14 cellular contexts compared by ENCODE assay signal in the genomic region with DNA sequence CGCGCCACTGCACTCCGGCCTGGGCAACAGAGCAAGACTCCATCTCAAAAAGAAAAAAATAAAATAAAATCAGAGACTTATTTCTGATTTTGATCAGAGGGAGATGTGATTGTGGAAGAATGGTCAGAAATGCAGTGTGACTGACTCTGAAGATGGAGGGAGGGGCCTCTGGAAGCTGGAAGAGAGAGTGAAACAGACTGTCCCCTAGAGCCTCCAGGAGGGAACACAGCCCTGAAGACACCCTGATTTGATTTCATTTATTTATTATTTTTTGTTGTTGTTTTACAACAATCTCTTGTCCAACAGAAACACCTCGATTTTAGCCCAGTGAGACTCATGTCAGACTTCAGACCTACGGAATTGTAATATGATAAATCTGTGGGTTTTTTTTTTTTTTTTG. TPM values are rescaled to one million over a fixed set of nuclear protein-coding genes. Genes with fewer than 3 reads are reported as not detected.
DNase-seq lines count a peak whose midpoint lies in the region; ATAC-seq and TF ChIP-seq lines count a peak whose summit lies in the region.
"Had no signal": no experiment of that assay in that cellular context is flagged by ENCODE, and none has a peak within 500 bp of the region (broad histone marks: within the 10 kb centered on the region; RNA-seq: fewer than 3 reads in every experiment).

No MANE protein-coding gene starts in this region.

- H3K4me3 ChIP-seq in epithelial cell of proximal tubule (ENCODE audit: low read depth, low read length) (no peak overlapping the region), adrenal gland (no peak overlapping the region)

- no peaks in the 10 kb centered on the region for H3K4me1 ChIP-seq in adrenal gland (replicated peaks in 1 of 2)

- peak; percentile 26 for TF ChIP-seq CTCF in epithelial cell of proximal tubule (conservative IDR thresholded peaks at IDR 0.05; ENCODE audit: low read depth, low read length)
- no peak for TF ChIP-seq CTCF in adrenal gland (IDR thresholded peaks at IDR 0.05)

- 82 to 95% (median 88%) methylated on average over 5 of the region's 5 CpGs for WGBS in adrenal gland, 4 donors

- H3K27ac Mint-ChIP-seq in stimulated activated naive CD8-positive, alpha-beta T cell treated with anti-CD3 and anti-CD28 coated beads, Interleukin-15, amount 100 ng/mL, for 72 hours = no peak overlapping the region
- H3K27ac Mint-ChIP-seq: CD4-positive, alpha-beta T cell; stimulated activated naive CD8-positive, alpha-beta T cell treated with anti-CD3 and anti-CD28 coated beads, Interleukin-15, Interleukin-2, amounts not matched to agents 100 ng/mL and 50 ng/mL, for 24 hours had no signal

- no peaks in the 10 kb centered on the region for H3K27me3 Mint-ChIP-seq in stimulated activated naive CD8-positive, alpha-beta T cell treated with anti-CD3 and anti-CD28 coated beads, Interleukin-15, amount 100 ng/mL, for 72 hours
- H3K27me3 Mint-ChIP-seq: CD4-positive, alpha-beta T cell; naive thymus-derived CD8-positive, alpha-beta T cell; stimulated activated naive CD8-positive, alpha-beta T cell treated with anti-CD3 and anti-CD28 coated beads, Interleukin-15, Interleukin-2, amounts not matched to agents 100 ng/mL and 50 ng/mL, for 24 hours had no signal

- TF ChIP-seq POLR2A in adrenal gland (IDR thresholded peaks at IDR 0.05) = no peak

- H3K4me1 Mint-ChIP-seq in stimulated activated naive CD8-positive, alpha-beta T cell treated with anti-CD3 and anti-CD28 coated beads, Interleukin-15, amount 100 ng/mL, for 72 hours = peaks cover 11% of the 10 kb centered on the region

- H3K4me3 Mint-ChIP-seq in stimulated activated naive CD8-positive, alpha-beta T cell treated with anti-CD3 and anti-CD28 coated beads, Interleukin-15, amount 100 ng/mL, for 72 hours = no peak overlapping the region
- H3K4me3 Mint-ChIP-seq: CD4-positive, alpha-beta T cell; naive thymus-derived CD8-positive, alpha-beta T cell; stimulated activated naive CD8-positive, alpha-beta T cell treated with anti-CD3 and anti-CD28 coated beads, Interleukin-15, Interleukin-2, amounts not matched to agents 100 ng/mL and 50 ng/mL, for 24 hours had no signal

- intact Hi-C loops in adrenal gland (cut with DNase I) = no loop called here

- no peaks in the 10 kb centered on the region for H3K27me3 ChIP-seq in adrenal gland

- no peak for DNase-seq in stimulated activated naive CD8-positive, alpha-beta T cell treated with anti-CD3 and anti-CD28 coated beads, Interleukin-15, amount 100 ng/mL, for 72 hours
- DNase-seq in stimulated activated naive CD8-positive, alpha-beta T cell treated with anti-CD3 and anti-CD28 coated beads, Interleukin-15, Interleukin-2, amounts not matched to agents 100 U/mL and 50 U/mL, for 24 hours = no peak
- DNase-seq in RKO (ENCODE audit: low spot score) (peak; percentile 49), epithelial cell of proximal tubule (ENCODE audit: low read depth) (no peak), NCI-H187 (lab: John Stamatoyannopoulos, UW) (no peak), retina (no peak), adrenal gland (no peak)
- DNase-seq: activated CD4-positive, CD25-positive, alpha-beta regulatory T cell; activated effector memory CD4-positive, alpha-beta T cell treated with anti-CD3 and anti-CD28 coated beads, Interleukin-2, amount 50 U/mL, for 16 hours; CD4-positive, alpha-beta T cell; naive thymus-derived CD8-positive, alpha-beta T cell; stimulated activated CD4-positive, alpha-beta T cell treated with anti-CD3 and anti-CD28 coated beads, Interleukin-15, amount 100 ng/mL, for 24 hours had no signal

- no peak overlapping the region for H3K27ac ChIP-seq in adrenal gland

- no peaks in the 10 kb centered on the region for H3K9me3 Mint-ChIP-seq in stimulated activated naive CD8-positive, alpha-beta T cell treated with anti-CD3 and anti-CD28 coated beads, Interleukin-15, amount 100 ng/mL, for 72 hours
- H3K9me3 Mint-ChIP-seq: CD4-positive, alpha-beta T cell; naive thymus-derived CD8-positive, alpha-beta T cell; stimulated activated naive CD8-positive, alpha-beta T cell treated with anti-CD3 and anti-CD28 coated beads, Interleukin-15, Interleukin-2, amounts not matched to agents 100 ng/mL and 50 ng/mL, for 24 hours had no signal

- no peaks in the 10 kb centered on the region for H3K36me3 ChIP-seq in adrenal gland (replicated peaks in 1 of 2)

- H3K9me3 ChIP-seq in adrenal gland (replicated peaks in 1 of 3) = no peaks in the 10 kb centered on the region

- peak; percentile 59 for ATAC-seq in stimulated activated naive CD8-positive, alpha-beta T cell treated with anti-CD3 and anti-CD28 coated beads, Interleukin-15, amount 100 ng/mL, for 72 hours
- ATAC-seq in stimulated activated naive CD8-positive, alpha-beta T cell treated with anti-CD3 and anti-CD28 coated beads, Interleukin-15, Interleukin-2, amounts not matched to agents 100 U/mL and 50 U/mL, for 24 hours = no peak
- ATAC-seq in GM21528 (IDR thresholded peaks at IDR 0.05; ENCODE audit: low FRiP score, unreplicated experiment) = no peak
- ATAC-seq: naive thymus-derived CD8-positive, alpha-beta T cell had no signal

RNA-seq across cellular contexts. Expression of a gene that starts 26.1 kb away (rescaled TPM):
- total RNA-seq in epithelial cell of proximal tubule (57.6 and 79.1 TPM in 2 replicates), adrenal gland (10 to 100 TPM; 18.0 to 45.3 (median 30.2) TPM)
- polyA plus RNA-seq in adrenal gland = 10 to 100 TPM in 2 of 3 donors, 1 to 10 TPM in 1; 7.7 to 88.3 (median 50.1) TPM

RNA-seq across cellular contexts. Expression of a gene that starts 28.7 kb away (rescaled TPM):
- total RNA-seq in epithelial cell of proximal tubule (0.87 and 4.3 TPM in 2 replicates), adrenal gland (10 to 100 TPM in 4 of 8 donors, 1 to 10 TPM in 4; 3.4 to 13.9 (median 9.1) TPM)
- polyA plus RNA-seq in adrenal gland = 1 to 10 TPM; 4.0 to 7.0 (median 4.7) TPM

RNA-seq across cellular contexts. Expression of a gene that starts 55.6 kb away (rescaled TPM):
- total RNA-seq in epithelial cell of proximal tubule (35.6 and 65.3 TPM in 2 replicates), adrenal gland (10 to 100 TPM in 7 of 8 donors, 1 to 10 TPM in 1; 6.6 to 17.6 (median 12.5) TPM)
- polyA plus RNA-seq in adrenal gland = 10 to 100 TPM in 2 of 3 donors, 1 to 10 TPM in 1; 1.6 to 74.1 (median 14.0) TPM
